ENCODE assay signal across 1 cellular context in genomic region chr11:17280494-17281127, GRCh38.
TF ChIP-seq lines count a peak whose summit lies in the region.

No MANE protein-coding gene starts in this region.

TF ChIP-seq in K562, 482 proteins besides CTCF, POLR2A, EP300 and RAD21 (continued from another document and continues in another):
- TF ChIP-seq ZBTB43 (CRISPR knock-in tag; IDR thresholded peaks at IDR 0.05): no peak
- TF ChIP-seq CHD2 (IDR thresholded peaks at IDR 0.05; ENCODE audit: low read depth, low read length): no peak
- no peak for TF ChIP-seq ELK1 (CRISPR knock-in tag; IDR thresholded peaks at IDR 0.05)
- TF ChIP-seq NR2C1 (IDR thresholded peaks at IDR 0.05): no peak
- TF ChIP-seq NR2C1 (tag; IDR thresholded peaks at IDR 0.05): peak; percentile 36; the same call in 1 of the 2 replicates
- TF ChIP-seq EP400 (IDR thresholded peaks at IDR 0.05): peak; percentile 34; the same call in 1 of the 2 replicates
- no peak for TF ChIP-seq GTF2B (IDR thresholded peaks at IDR 0.05; ENCODE audit: extremely low read depth, insufficient read length)
- TF ChIP-seq BRF1 (IDR thresholded peaks at IDR 0.05; ENCODE audit: borderline replicate concordance, extremely low read depth, insufficient read length): no peak
- no peak for TF ChIP-seq CHD1 (IDR thresholded peaks at IDR 0.05; ENCODE audit: low read length)
- TF ChIP-seq CEBPB (tag; IDR thresholded peaks at IDR 0.05): peak; percentile 50; the same call in 1 of the 2 replicates
- no peak for TF ChIP-seq IRF1 (CRISPR knock-in tag; IDR thresholded peaks at IDR 0.05; ENCODE audit: borderline replicate concordance)
- TF ChIP-seq MLX (CRISPR knock-in tag; conservative IDR thresholded peaks at IDR 0.05): no peak
- TF ChIP-seq ZNF644 (tag; IDR thresholded peaks at IDR 0.05; ENCODE audit: low read depth): peak; percentile 27; the same call in 1 of the 2 replicates
- peak in 1 of 2 experiments; percentile 18; a peak in 2 of 4 replicates for TF ChIP-seq TRIM24 (IDR thresholded peaks at IDR 0.05)
- no peak for TF ChIP-seq SIX5 (IDR thresholded peaks at IDR 0.05; ENCODE audit: borderline replicate concordance in 1 of 2, insufficient read depth in 1 of 2, low read depth in 1 of 2, low read length in 2 of 2)
- no peak for TF ChIP-seq RBM25 (IDR thresholded peaks at IDR 0.05; ENCODE audit: low read depth, low read length, severe bottlenecking)
- TF ChIP-seq ZNF830 (CRISPR knock-in tag; IDR thresholded peaks at IDR 0.05): no peak
- no peak for TF ChIP-seq ZFP1 (CRISPR knock-in tag; IDR thresholded peaks at IDR 0.05)
- TF ChIP-seq USF2 (CRISPR knock-in tag; IDR thresholded peaks at IDR 0.05): no peak
- TF ChIP-seq SMAD1 (IDR thresholded peaks at IDR 0.05; ENCODE audit: low read depth, low read length, partially characterized antibody): no peak
- no peak for TF ChIP-seq ZNF384 (IDR thresholded peaks at IDR 0.05; ENCODE audit: low read depth, low read length)
- TF ChIP-seq ZNF277 (CRISPR knock-in tag; IDR thresholded peaks at IDR 0.05; ENCODE audit: borderline replicate concordance): no peak
- no peak for TF ChIP-seq REST (CRISPR knock-in tag; IDR thresholded peaks at IDR 0.05; ENCODE audit: low read depth)
- no peak for TF ChIP-seq UBTF (IDR thresholded peaks at IDR 0.05; ENCODE audit: borderline replicate concordance in 1 of 2, low read depth in 2 of 2, low read length in 2 of 2)
- TF ChIP-seq U2AF1 (optimal IDR thresholded peaks at IDR 0.05; ENCODE audit: low read depth, low read length): no peak
- no peak for TF ChIP-seq PHF21A (IDR thresholded peaks at IDR 0.05; ENCODE audit: borderline replicate concordance, low read depth)
- no peak for TF ChIP-seq ZFP30 (CRISPR knock-in tag; IDR thresholded peaks at IDR 0.05; ENCODE audit: borderline replicate concordance)
- 0 out of 2 replicates have a peak, but pooled peaks have one; percentile 4 for TF ChIP-seq JUND (IDR thresholded peaks at IDR 0.05; ENCODE audit: borderline replicate concordance, low read depth, low read length)
- no peak for TF ChIP-seq JUND (tag; IDR thresholded peaks at IDR 0.05; ENCODE audit: borderline replicate concordance, low read depth, low read length)
- TF ChIP-seq ZNF41 (CRISPR knock-in tag; conservative IDR thresholded peaks at IDR 0.05): peak; percentile 60; the same call in 1 of the 2 replicates
- TF ChIP-seq HES1 (IDR thresholded peaks at IDR 0.05; ENCODE audit: low read depth): no peak
- peak; percentile 41; the same call in 1 of the 2 replicates for TF ChIP-seq RBFOX2 (IDR thresholded peaks at IDR 0.05; ENCODE audit: low read depth, low read length)
- TF ChIP-seq HDAC8 (tag; IDR thresholded peaks at IDR 0.05): peak; percentile 75; the same call in 1 of the 2 replicates
- no peak for TF ChIP-seq CCAR2 (IDR thresholded peaks at IDR 0.05; ENCODE audit: low read depth, low read length)
- no peak for TF ChIP-seq BDP1 (IDR thresholded peaks at IDR 0.05; ENCODE audit: insufficient read depth, insufficient read length)
- no peak for TF ChIP-seq ZBTB1 (CRISPR knock-in tag; IDR thresholded peaks at IDR 0.05; ENCODE audit: borderline replicate concordance, low read depth)
- no peak for TF ChIP-seq RBM39 (optimal IDR thresholded peaks at IDR 0.05; ENCODE audit: low read depth, low read length)
- peak; percentile 89 for TF ChIP-seq ZNF175 (CRISPR knock-in tag; IDR thresholded peaks at IDR 0.05; ENCODE audit: low read depth)
- no peak for TF ChIP-seq CBX5 (IDR thresholded peaks at IDR 0.05; ENCODE audit: borderline replicate concordance, low read depth)
- no peak for TF ChIP-seq ZNF3 (CRISPR knock-in tag; IDR thresholded peaks at IDR 0.05)
- TF ChIP-seq STAT5B (CRISPR knock-in tag; IDR thresholded peaks at IDR 0.05): no peak
- no peak for TF ChIP-seq ZNF551 (CRISPR knock-in tag; IDR thresholded peaks at IDR 0.05)
- TF ChIP-seq BCLAF1 (IDR thresholded peaks at IDR 0.05; ENCODE audit: borderline replicate concordance in 1 of 2, control insufficient read depth in 1 of 2, low read depth in 2 of 2, low read length in 1 of 2): no peak
- no peak for TF ChIP-seq ZNF512 (tag; IDR thresholded peaks at IDR 0.05)
- no peak for TF ChIP-seq GTF2E2 (tag; IDR thresholded peaks at IDR 0.05)
- 0 out of 2 replicates have a peak, but pooled peaks have one; percentile 65 for TF ChIP-seq ZNF766 (CRISPR knock-in tag; conservative IDR thresholded peaks at IDR 0.05)
